In genomic region chr6:1868561-1869261, GRCh38 we compare ENCODE assay signal across 12 cellular contexts.
A peak's percentile ranks its signal among the peaks of the same experiment; 100 is the strongest.
DNase-seq lines count a peak whose midpoint lies in the region; ATAC-seq and TF ChIP-seq lines count a peak whose summit lies in the region.
"Had no signal": no experiment of that assay in that cellular context is flagged by ENCODE, and none has a peak within 500 bp of the region (broad histone marks: within the 10 kb centered on the region; RNA-seq: fewer than 3 reads in every experiment).

No MANE protein-coding gene starts in this region.

- ATAC-seq in GM18498 (IDR thresholded peaks at IDR 0.05; ENCODE audit: unreplicated experiment) (peak; percentile 69), GM21528 (IDR thresholded peaks at IDR 0.05; ENCODE audit: low FRiP score, unreplicated experiment) (peak; percentile 63), HG03135 (IDR thresholded peaks at IDR 0.05; ENCODE audit: unreplicated experiment) (peak; percentile 64)

- no peaks in the 10 kb centered on the region for H3K9me3 ChIP-seq in endodermal cell (ENCODE audit: control insufficient read depth, low read length)

- no peak overlapping the region for H3K9ac ChIP-seq in endodermal cell (ENCODE audit: extremely low read depth, low read length, poor library complexity, severe bottlenecking)

- no peaks in the 10 kb centered on the region for H3K9me3 Mint-ChIP-seq in activated T-cell treated with anti-CD3 and anti-CD28 coated beads, Interleukin-2, amount 50 U/mL, for 24 hours
- H3K9me3 Mint-ChIP-seq in endodermal cell, result no peaks in the 10 kb centered on the region
- H3K9me3 Mint-ChIP-seq: neural crest cell had no signal

- WGBS in endodermal cell (ENCODE audit: insufficient coverage in 1 of 2, insufficient read length in 1 of 2), 2 experiments, result 86 to 90% methylated on average over 2 to 4 of the region's 4 CpGs

- DNase-seq in SIG-M5 (lab: John Stamatoyannopoulos, UW) (peak; percentile 39), NCI-H1105 (lab: John Stamatoyannopoulos, UW) (no peak), NCI-H2081 (lab: John Stamatoyannopoulos, UW) (no peak), endodermal cell (no peak)
- no peak for DNase-seq in activated T-cell treated with anti-CD3 and anti-CD28 coated beads, Interleukin-2, amount 50 U/mL, for 24 hours
- DNase-seq: AML-193, caudate nucleus, islet precursor cell had no signal

- no peaks in the 10 kb centered on the region for H3K36me3 Mint-ChIP-seq in activated T-cell treated with anti-CD3 and anti-CD28 coated beads, Interleukin-2, amount 50 U/mL, for 24 hours (ENCODE audit: low read depth)
- no peaks in the 10 kb centered on the region for H3K36me3 Mint-ChIP-seq in endodermal cell (ENCODE audit: low read depth)

- TF ChIP-seq CTCF in endodermal cell (conservative IDR thresholded peaks at IDR 0.05), result no peak

- H3K36me3 ChIP-seq in endodermal cell (ENCODE audit: control insufficient read depth, insufficient read depth, low read length), result no peaks in the 10 kb centered on the region

- peaks cover 28% of the 10 kb centered on the region for H3K4me1 ChIP-seq in endodermal cell (ENCODE audit: control insufficient read depth, insufficient read depth, low read length)

- H3K27me3 Mint-ChIP-seq in activated T-cell treated with anti-CD3 and anti-CD28 coated beads, Interleukin-2, amount 50 U/mL, for 24 hours, result no peaks in the 10 kb centered on the region
- no peaks in the 10 kb centered on the region for H3K27me3 Mint-ChIP-seq in endodermal cell (ENCODE audit: insufficient read depth)

- no peak overlapping the region for H3K27ac Mint-ChIP-seq in activated T-cell treated with anti-CD3 and anti-CD28 coated beads, Interleukin-2, amount 50 U/mL, for 24 hours
- H3K27ac Mint-ChIP-seq in endodermal cell, result no peak overlapping the region

- no peak overlapping the region for H3K4me3 Mint-ChIP-seq in activated T-cell treated with anti-CD3 and anti-CD28 coated beads, Interleukin-2, amount 50 U/mL, for 24 hours
- no peak overlapping the region for H3K4me3 Mint-ChIP-seq in endodermal cell
- H3K4me3 Mint-ChIP-seq: neural crest cell had no signal

- H3K27ac ChIP-seq in endodermal cell (ENCODE audit: low read depth, low read length), result no peak overlapping the region

- H3K4me1 Mint-ChIP-seq in activated T-cell treated with anti-CD3 and anti-CD28 coated beads, Interleukin-2, amount 50 U/mL, for 24 hours (ENCODE audit: low read depth), result no peaks in the 10 kb centered on the region
- H3K4me1 Mint-ChIP-seq in endodermal cell, result peaks cover 57% of the 10 kb centered on the region

- no peaks in the 10 kb centered on the region for H3K27me3 ChIP-seq in endodermal cell (ENCODE audit: control insufficient read depth, insufficient read depth, low read length, poor library complexity, severe bottlenecking)

- no peak overlapping the region for H3K4me3 ChIP-seq in endodermal cell (ENCODE audit: low read length)
